Comparison of ENCODE assay signal across 8 cellular contexts in genomic region chr18:50429207-50429948, GRCh38. TPM values are rescaled to one million over a fixed set of nuclear protein-coding genes. Genes with fewer than 3 reads are reported as not detected.
DNase-seq lines count a peak whose midpoint lies in the region; ATAC-seq and TF ChIP-seq lines count a peak whose summit lies in the region.

No MANE protein-coding gene starts in this region.

- TF ChIP-seq POLR2A in lower leg skin (IDR thresholded peaks at IDR 0.05) = no peak
- no peak for TF ChIP-seq POLR2A in stomach (IDR thresholded peaks at IDR 0.05)

- no peaks in the 10 kb centered on the region for H3K36me3 Mint-ChIP-seq in chondrocyte (ENCODE audit: low read depth)
- H3K36me3 Mint-ChIP-seq in naive thymus-derived CD4-positive, alpha-beta T cell = peaks cover 0 to 9% (median 7%) of the 10 kb centered on the region in 5 donors

- H3K36me3 ChIP-seq in naive thymus-derived CD4-positive, alpha-beta T cell (ENCODE audit: control insufficient read depth in 2 of 3, insufficient read depth in 3 of 3, low read length in 3 of 3) = no peaks in the 10 kb centered on the region
- H3K36me3 ChIP-seq in stomach = no peaks in the 10 kb centered on the region

- H3K27me3 Mint-ChIP-seq in chondrocyte (ENCODE audit: low read depth) = peaks cover 19% of the 10 kb centered on the region
- H3K27me3 Mint-ChIP-seq in naive thymus-derived CD4-positive, alpha-beta T cell = peaks cover 8 to 19% (median 13%) of the 10 kb centered on the region in 5 donors

- DNase-seq in AG04449 (ENCODE audit: low read depth, low spot score) = no peak
- no peak for DNase-seq in GM12864 (ENCODE audit: low read depth)
- peak; percentile 59 for DNase-seq in NCI-H2227 (lab: John Stamatoyannopoulos, UW; ENCODE audit: unreplicated experiment)
- no peak for DNase-seq in chondrocyte (ENCODE audit: low spot score)
- peak in 5 of 9 donors; percentile 4 to 16 (median 4) for DNase-seq in naive thymus-derived CD4-positive, alpha-beta T cell
- no peak for DNase-seq in KG1 (lab: John Stamatoyannopoulos, UW)
- no peak for DNase-seq in lower leg skin (ENCODE audit: low spot score in 2 of 2)
- DNase-seq in stomach = no peak

- intact Hi-C loops in naive thymus-derived CD4-positive, alpha-beta T cell (cut with micrococcal nuclease) = loop anchor here (5.0 kb wide), 3 partner anchors 147 to 422 kb away; partner anchors contain the start of gene MBD1 (in 1 of the 2)
- intact Hi-C loops in lower leg skin (cut with DNase I; ENCODE audit: low total_unique reads) = no loop called here
- intact Hi-C loops in stomach (cut with DNase I; ENCODE audit: low total_unique reads) = no loop called here

- TF ChIP-seq EP300 in stomach (IDR thresholded peaks at IDR 0.05) = no peak

- no peak overlapping the region for H3K27ac Mint-ChIP-seq in chondrocyte (ENCODE audit: unreplicated experiment)
- H3K27ac Mint-ChIP-seq in naive thymus-derived CD4-positive, alpha-beta T cell = no peak overlapping the region

- POLR2A ChIA-PET in AG04449 (lab: Yijun Ruan, JAX) = no interaction called here
- POLR2A ChIA-PET in naive thymus-derived CD4-positive, alpha-beta T cell (lab: Charles Lee) = no interaction called here

- H3K4me1 Mint-ChIP-seq in chondrocyte (ENCODE audit: low read depth) = no peaks in the 10 kb centered on the region
- H3K4me1 Mint-ChIP-seq in naive thymus-derived CD4-positive, alpha-beta T cell = no peaks in the 10 kb centered on the region

- no peak for ATAC-seq in naive thymus-derived CD4-positive, alpha-beta T cell

- 31 to 34% methylated on average over 5 of the region's 5 CpGs for WGBS in lower leg skin, 2 donors
- WGBS in stomach, 5 donors = 27 to 33% (median 30%) methylated on average over 5 of the region's 5 CpGs

- H3K4me3 Mint-ChIP-seq in chondrocyte (ENCODE audit: unreplicated experiment) = no peak overlapping the region
- H3K4me3 Mint-ChIP-seq in naive thymus-derived CD4-positive, alpha-beta T cell = no peak overlapping the region

- H3K4me3 ChIP-seq in AG04449 (ENCODE audit: low read depth, low read length) (no peak overlapping the region), GM12864 (ENCODE audit: low read depth, low read length) (no peak overlapping the region), lower leg skin (ENCODE audit: low read depth, poor library complexity, severe bottlenecking) (no peak overlapping the region), stomach (no peak overlapping the region)
- no peak overlapping the region for H3K4me3 ChIP-seq in naive thymus-derived CD4-positive, alpha-beta T cell (ENCODE audit: low read length)

- CTCF ChIA-PET in AG04449 (lab: Yijun Ruan, JAX) = interaction anchor here (0.9 to 2.9 kb wide), 13 partner anchors 9 to 246 kb away, joined by 3 to 16 read pairs (median 5); partner anchors contain the start of genes CFAP53 and SKA1
- CTCF ChIA-PET in naive thymus-derived CD4-positive, alpha-beta T cell (lab: Charles Lee) = interaction anchor here (0.6 to 0.7 kb wide), 4 partner anchors 65 to 864 kb away, joined by 3 read pairs; no protein-coding TSS in a partner anchor

- TF ChIP-seq CTCF in AG04449 (IDR thresholded peaks at IDR 0.05; ENCODE audit: insufficient read depth, low read length, missing control alignments) = peak; percentile 5
- peak; percentile 29 for TF ChIP-seq CTCF in GM12864 (IDR thresholded peaks at IDR 0.05; ENCODE audit: low read depth, low read length, missing control alignments)
- peak; percentile 87 for TF ChIP-seq CTCF in chondrocyte (IDR thresholded peaks at IDR 0.05)
- no peak for TF ChIP-seq CTCF in lower leg skin (IDR thresholded peaks at IDR 0.05)
- TF ChIP-seq CTCF in stomach (IDR thresholded peaks at IDR 0.05) = peak in 3 of 7 experiments; percentile 26 to 61 (median 34)

- no peaks in the 10 kb centered on the region for H3K4me1 ChIP-seq in naive thymus-derived CD4-positive, alpha-beta T cell (ENCODE audit: control insufficient read depth in 2 of 2, insufficient read depth in 2 of 2, low read length in 2 of 2)
- peaks cover 0 to 7% (median 0%) of the 10 kb centered on the region in 4 donors for H3K4me1 ChIP-seq in stomach

- H3K27me3 ChIP-seq in naive thymus-derived CD4-positive, alpha-beta T cell (ENCODE audit: control insufficient read depth in 2 of 2, insufficient read depth in 2 of 2, low read length in 2 of 2) = no peaks in the 10 kb centered on the region
- H3K27me3 ChIP-seq in stomach = no peaks in the 10 kb centered on the region

- H3K27ac ChIP-seq in naive thymus-derived CD4-positive, alpha-beta T cell (ENCODE audit: low read depth, low read length) = no peak overlapping the region
- no peak overlapping the region for H3K27ac ChIP-seq in stomach

- H3K9me3 Mint-ChIP-seq in chondrocyte (ENCODE audit: low read depth) = peaks cover 7% of the 10 kb centered on the region
- peaks cover 0 to 12% (median 7%) of the 10 kb centered on the region in 11 donors for H3K9me3 Mint-ChIP-seq in naive thymus-derived CD4-positive, alpha-beta T cell

- H3K9me3 ChIP-seq in naive thymus-derived CD4-positive, alpha-beta T cell (ENCODE audit: control insufficient read depth in 2 of 3, low read length in 3 of 3) = no peaks in the 10 kb centered on the region
- H3K9me3 ChIP-seq in stomach = peaks cover 0 to 15% (median 6%) of the 10 kb centered on the region in 4 donors

RNA-seq across cellular contexts. Expression of gene SKA1, which starts 54.5 kb away (rescaled TPM):
- total RNA-seq in chondrocyte = 3.7 to 4.7 TPM (median 4.3 TPM) in 3 replicates
- total RNA-seq in naive thymus-derived CD4-positive, alpha-beta T cell = 10 to 100 TPM in 1 of 5 experiments, under 1 TPM in 4; 0.27 to 24.8 (median 0.43) TPM
- under 1 TPM in 1 of 2 donors, not detected in 1; 0.16 TPM for polyA plus RNA-seq in naive thymus-derived CD4-positive, alpha-beta T cell
- under 1 TPM; 0.07 to 0.68 (median 0.27) TPM for total RNA-seq in lower leg skin
- total RNA-seq in stomach = 1 to 10 TPM in 2 of 5 donors, not detected in 3; 2.8 to 3.3 TPM
- 1 to 10 TPM in 2 of 3 donors, under 1 TPM in 1; 0.46 to 2.1 (median 2.1) TPM for polyA plus RNA-seq in stomach

Comparison
In these comparisons a context has a peak if more than half of its experiments do, and no peak if none do; other contexts are left out.
1. DNase-seq: peak in NCI-H2227 (single experiment) and naive thymus-derived CD4-positive, alpha-beta T cell (5 of 9); none in AG04449 (single experiment), GM12864 (single experiment), chondrocyte (single experiment), KG1 (single experiment), lower leg skin (0 of 2) and stomach (single experiment).
2. CTCF ChIP-seq: peak in AG04449 (single experiment), GM12864 (single experiment) and chondrocyte (single experiment); none in lower leg skin (0 of 3).
3. intact Hi-C loops: an anchor here in naive thymus-derived CD4-positive, alpha-beta T cell (5.0 kb wide); none called in lower leg skin and stomach.